7 cellular contexts compared by ENCODE assay signal in the genomic region with DNA sequence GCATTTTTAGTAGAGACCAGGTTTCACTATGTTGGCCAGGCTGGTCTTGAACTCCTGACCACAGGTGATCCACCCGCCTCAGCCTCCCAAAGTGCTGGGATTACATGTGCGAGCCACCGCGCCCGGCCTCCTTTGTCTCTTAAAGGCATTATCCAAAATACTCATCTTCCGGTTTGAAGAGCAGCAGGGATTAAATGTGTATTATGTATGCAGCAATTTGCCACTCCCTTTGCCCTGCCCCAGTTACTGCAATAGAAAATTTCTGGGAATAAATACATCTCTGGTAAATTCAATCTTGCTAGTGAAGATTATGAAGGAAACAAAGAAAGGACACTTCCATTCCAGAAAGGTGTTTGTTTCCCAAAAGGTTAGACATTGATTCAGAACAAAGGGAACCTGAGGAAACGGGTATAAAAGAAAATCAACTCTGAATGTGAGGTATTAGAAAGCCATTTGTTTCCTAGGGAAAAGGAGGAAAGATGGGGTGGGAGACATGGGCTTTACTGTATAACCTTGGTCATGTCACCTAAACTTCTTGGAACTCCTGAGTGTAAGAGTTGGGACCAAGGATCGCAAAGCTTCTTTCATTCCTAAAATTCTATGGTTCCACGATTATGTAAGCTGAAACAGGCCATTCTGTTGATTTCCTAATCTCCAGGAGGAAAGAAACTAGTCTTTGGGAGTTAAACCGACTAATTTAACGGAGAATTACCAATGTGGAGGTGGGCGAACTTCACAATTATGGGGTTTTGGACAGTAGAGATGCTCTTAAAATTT. TPM values are rescaled to one million over a fixed set of nuclear protein-coding genes. Genes with fewer than 3 reads are reported as not detected.
A peak's percentile ranks its signal among the peaks of the same experiment; 100 is the strongest.
DNase-seq lines count a peak whose midpoint lies in the region; ATAC-seq, FAIRE-seq and TF ChIP-seq lines count a peak whose summit lies in the region.

No MANE protein-coding gene starts in this region.

- H3F3A ChIP-seq in PC-3 (ENCODE audit: low read length, unreplicated experiment): no peaks in the 10 kb centered on the region

- H3K27me3 ChIP-seq in HAP-1 (ENCODE audit: low read depth) (no peaks in the 10 kb centered on the region), PC-3 (ENCODE audit: low read length) (no peaks in the 10 kb centered on the region), endothelial cell of umbilical vein (ENCODE audit: control insufficient read depth in 2 of 2, insufficient read depth in 2 of 2, low read length in 2 of 2) (peaks cover 3 to 4% of the 10 kb centered on the region in 2 experiments), pancreas (no peaks in the 10 kb centered on the region)

- in situ Hi-C loops in HAP-1 (cut with MboI; ENCODE audit: low sequenced_read_pairs): loop anchor here (10.0 kb wide), 1 partner anchor 91 kb away; the partner anchor contains the start of gene CSTF3

- intact Hi-C loops in PC-3 (cut with micrococcal nuclease): loop anchor here (5.0 kb wide), 2 partner anchors 89 to 431 kb away; no protein-coding TSS in a partner anchor
- intact Hi-C loops in endothelial cell of umbilical vein (cut with micrococcal nuclease): loop anchor here (5.0 kb wide), 1 partner anchor 481 kb away; the partner anchor contains the start of gene CD59
- intact Hi-C loops in pancreas (cut with DNase I): no loop called here

- H3K9me3 ChIP-seq in HAP-1 (no peaks in the 10 kb centered on the region), PC-3 (ENCODE audit: low read length) (no peaks in the 10 kb centered on the region), endothelial cell of umbilical vein (replicated peaks; ENCODE audit: control insufficient read depth, insufficient read depth, low read length) (no peaks in the 10 kb centered on the region), pancreas (no peaks in the 10 kb centered on the region)

- CTCF ChIA-PET in PC-3 (lab: Charles Lee) (no interaction called here), endothelial cell of umbilical vein (lab: Charles Lee) (interaction anchor here (1.5 kb wide), 1 partner anchor 91 kb away, joined by 4 read pairs; no protein-coding TSS in a partner anchor)

- BruUV-seq in PC-3 (replicated peaks; lab: Mats Ljungman, UMichigan): TSS peak; percentile 83
- no TSS peak for BruUV-seq in endothelial cell of umbilical vein (replicated peaks; lab: Mats Ljungman, UMichigan)

- no peaks in the 10 kb centered on the region for H3K9me2 ChIP-seq in PC-3 (replicated peaks; ENCODE audit: low read length)

- peak overlapping the region; percentile 90 for H3K4me2 ChIP-seq in PC-3 (ENCODE audit: low read length)
- peak overlapping the region; percentile 94 for H3K4me2 ChIP-seq in endothelial cell of umbilical vein (ENCODE audit: insufficient read depth, low read length)

- H3K4me1 ChIP-seq in HAP-1: peaks cover 21% of the 10 kb centered on the region
- H3K4me1 ChIP-seq in PC-3 (ENCODE audit: insufficient read depth, low read length): peaks cover 18% of the 10 kb centered on the region
- H3K4me1 ChIP-seq in endothelial cell of umbilical vein (ENCODE audit: control insufficient read depth, extremely low read depth, insufficient read depth, low read length): peaks cover 18% of the 10 kb centered on the region
- H3K4me1 ChIP-seq in pancreas: peaks cover 6 to 20% (median 13%) of the 10 kb centered on the region in 3 donors

- TF ChIP-seq CTCF in PC-3 (conservative IDR thresholded peaks at IDR 0.05; ENCODE audit: low read depth, low read length): no peak
- TF ChIP-seq CTCF in endothelial cell of umbilical vein (IDR thresholded peaks at IDR 0.05; ENCODE audit: extremely low read depth in 1 of 2, insufficient read depth in 1 of 2, low read depth in 1 of 2, low read length in 2 of 2): no peak
- TF ChIP-seq CTCF in pancreas (IDR thresholded peaks at IDR 0.05): no peak

- H3K27ac ChIP-seq in PC-3 (ENCODE audit: low read length): 0 out of 2 replicates have a peak overlapping the region, but pooled peaks have one; percentile 2
- peak overlapping the region; percentile 98 for H3K27ac ChIP-seq in endothelial cell of umbilical vein (ENCODE audit: insufficient read depth, low read depth, low read length)
- H3K27ac ChIP-seq in pancreas: peak overlapping the region; percentile 100

- 66 to 70% methylated on average over 12 of the region's 12 CpGs for WGBS in pancreas, 2 donors

- POLR2A ChIA-PET in PC-3 (lab: Charles Lee; ENCODE audit: unreplicated experiment): no interaction called here
- POLR2A ChIA-PET in endothelial cell of umbilical vein (lab: Charles Lee): no interaction called here

- ATAC-seq in PC-3 (no peak), pancreas (no peak)

- TF ChIP-seq POLR2A in endothelial cell of umbilical vein (IDR thresholded peaks at IDR 0.05; ENCODE audit: low read depth, low read length): no peak

- H3K9me1 ChIP-seq in endothelial cell of umbilical vein (replicated peaks; ENCODE audit: control insufficient read depth, extremely low read depth, insufficient read depth, low read length): no peaks in the 10 kb centered on the region

- DNase-seq in HAP-1 (ENCODE audit: low spot score in 2 of 2): peak; percentile 76 to 82
- no peak for DNase-seq in PC-3
- no peak for DNase-seq in endothelial cell of umbilical vein (ENCODE audit: low read depth, low spot score)
- DNase-seq in pancreas: no peak
- no peak for DNase-seq in epidermal melanocyte (ENCODE audit: insufficient read length, low spot score)
- DNase-seq in GF-D8 (lab: John Stamatoyannopoulos, UW): no peak
- DNase-seq in amniotic stem cell (lab: John Stamatoyannopoulos, UW): no peak

- H3K36me3 ChIP-seq in HAP-1 (replicated peaks) (no peaks in the 10 kb centered on the region), PC-3 (ENCODE audit: low read depth, low read length) (no peaks in the 10 kb centered on the region), endothelial cell of umbilical vein (ENCODE audit: control insufficient read depth in 2 of 2, extremely low read depth in 1 of 2, insufficient read depth in 2 of 2, low read length in 2 of 2) (no peaks in the 10 kb centered on the region), pancreas (no peaks in the 10 kb centered on the region)

- peak overlapping the region; percentile 82 for H3K4me3 ChIP-seq in HAP-1
- peak overlapping the region; percentile 84 for H3K4me3 ChIP-seq in PC-3 (ENCODE audit: low read length)
- peak overlapping the region in 2 of 3 experiments; percentile 87 to 93 for H3K4me3 ChIP-seq in endothelial cell of umbilical vein (replicated peaks in 1 of 3; ENCODE audit: insufficient read depth in 1 of 3, low read depth in 1 of 3, low read length in 3 of 3)
- H3K4me3 ChIP-seq in pancreas: peak overlapping the region in 3 of 4 donors; percentile 70 to 94 (median 77)

- dilution Hi-C loops in endothelial cell of umbilical vein (cut with MboI; ENCODE audit: extremely low pct_ligation_motif_present, low sequenced_read_pairs): no loop called here

- H2AFZ ChIP-seq in PC-3 (ENCODE audit: low read length) (peak overlapping the region; percentile 88), endothelial cell of umbilical vein (ENCODE audit: low read depth, low read length) (peak overlapping the region; percentile 71)

- peaks cover 38% of the 10 kb centered on the region for H3K79me2 ChIP-seq in PC-3 (ENCODE audit: low read length)
- H3K79me2 ChIP-seq in endothelial cell of umbilical vein (ENCODE audit: control insufficient read depth, insufficient read depth, low read length): peaks cover 36% of the 10 kb centered on the region

- peak; percentile 62 for FAIRE-seq in endothelial cell of umbilical vein (lab: Jason Lieb, UNC)
- FAIRE-seq in pancreas (lab: Jason Lieb, UNC): no peak

- peak overlapping the region; percentile 99 for H3K9ac ChIP-seq in PC-3 (ENCODE audit: low read length)
- H3K9ac ChIP-seq in endothelial cell of umbilical vein (replicated peaks; ENCODE audit: extremely low read depth, insufficient read depth, low read length): peak overlapping the region; percentile 99

- peaks cover 20% of the 10 kb centered on the region for H4K20me1 ChIP-seq in PC-3 (ENCODE audit: low read length)
- H4K20me1 ChIP-seq in endothelial cell of umbilical vein (replicated peaks; ENCODE audit: control insufficient read depth, extremely low read depth, insufficient read depth, low read length): peaks cover 2% of the 10 kb centered on the region

TF ChIP-seq in endothelial cell of umbilical vein, 7 proteins besides CTCF, POLR2A, EP300 and RAD21:
- TF ChIP-seq EZH2 (IDR thresholded peaks at IDR 0.05; ENCODE audit: borderline replicate concordance, low read depth, low read length, severe bottlenecking) (no peak), MYC (IDR thresholded peaks at IDR 0.05; ENCODE audit: low read depth, low read length) (no peak), MAX (IDR thresholded peaks at IDR 0.05; ENCODE audit: insufficient read depth, insufficient read length) (no peak), GATA2 (IDR thresholded peaks at IDR 0.05; ENCODE audit: insufficient read depth, insufficient read length, low read depth, low read length) (no peak), FOS (IDR thresholded peaks at IDR 0.05; ENCODE audit: borderline replicate concordance, insufficient read depth, low read length) (no peak), JUN (IDR thresholded peaks at IDR 0.05; ENCODE audit: borderline replicate concordance, insufficient read depth, insufficient read length, low read depth) (no peak), POLR2AphosphoS5 (IDR thresholded peaks at IDR 0.05; ENCODE audit: insufficient read depth, low read depth, low read length) (no peak)

RNA-seq across cellular contexts. Expression of gene HIPK3, which starts 1.0 kb away (rescaled TPM):
- total RNA-seq in PC-3 (2014; rRNA removed) (19.4 and 28.1 TPM in 2 replicates), endothelial cell of umbilical vein (36.1 and 36.7 TPM in 2 replicates), pancreas (10 to 100 TPM; 37.6 to 75.2 (median 48.4) TPM)
- polyA plus RNA-seq in endothelial cell of umbilical vein (12.7 and 13.3 TPM in 2 replicates), pancreas (10 to 100 TPM in 1 of 2 donors, 1 to 10 TPM in 1; 8.8 to 17.6 TPM)
- 8.7 and 9.6 TPM in 2 replicates for polyA plus RNA-seq in endothelial cell of umbilical vein (2011; cell fraction: cytosol; rRNA removed)
- polyA plus RNA-seq in endothelial cell of umbilical vein (2011; cell fraction: nucleus; rRNA removed): 26.3 and 29.6 TPM in 2 replicates
- polyA plus RNA-seq in endothelial cell of umbilical vein (2012): 15.2 and 15.5 TPM in 2 replicates
- 69.6 and 77.1 TPM in 2 replicates for polyA minus RNA-seq in endothelial cell of umbilical vein
- polyA minus RNA-seq in endothelial cell of umbilical vein (2011; cell fraction: cytosol; rRNA and poly(A)+ RNA removed): 71.6 TPM
- polyA minus RNA-seq in endothelial cell of umbilical vein (2011; cell fraction: nucleus; rRNA and poly(A)+ RNA removed): 31.6 and 50.6 TPM in 2 replicates

Comparison
In these comparisons a context has a peak if more than half of its experiments do, and no peak if none do; other contexts are left out.
1. DNase-seq: peak in HAP-1 (2 of 2); none in PC-3 (single experiment), endothelial cell of umbilical vein (single experiment), pancreas (0 of 6), epidermal melanocyte (single experiment), GF-D8 (single experiment) and amniotic stem cell (single experiment).
2. H3K27ac ChIP-seq: peak in every context shown above with its lines; median percentile 100 in pancreas; 98 in endothelial cell of umbilical vein; 2 in PC-3.
3. intact Hi-C loops: an anchor here in PC-3 (5.0 kb wide) and endothelial cell of umbilical vein (5.0 kb wide); none called in pancreas.
4. Peak in every context shown above with its lines, with median percentiles within 50 percentile points of each other: H3K4me3 ChIP-seq.